16 cellular contexts compared by ENCODE assay signal in genomic region chr3:23667536-23668429, GRCh38.
DNase-seq lines count a peak whose midpoint lies in the region; ATAC-seq and TF ChIP-seq lines count a peak whose summit lies in the region.
"Had no signal": no experiment of that assay in that cellular context is flagged by ENCODE, and none has a peak within 500 bp of the region (broad histone marks: within the 10 kb centered on the region; RNA-seq: fewer than 3 reads in every experiment).

No MANE protein-coding gene starts in this region.

- peak overlapping the region in 1 of 2 experiments; percentile 43 for H2BK12ac ChIP-seq in mesenchymal stem cell (ENCODE audit: low read length in 2 of 2)

- intact Hi-C loops in prostate gland (cut with DNase I), result no loop called here

- H2BK120ac ChIP-seq in mesenchymal stem cell (ENCODE audit: low read depth, low read length), result no peak overlapping the region

- H2AFZ ChIP-seq in mesenchymal stem cell (ENCODE audit: low read depth, low read length), result no peak overlapping the region
- H2AFZ ChIP-seq: GM23338 had no signal

- H3K4me1 ChIP-seq in mesenchymal stem cell (ENCODE audit: control insufficient read depth, insufficient read depth, low read depth, low read length), result peaks cover 6% of the 10 kb centered on the region
- no peaks in the 10 kb centered on the region for H3K4me1 ChIP-seq in prostate gland (replicated peaks)

- 61% methylated on average over 5 of the region's 6 CpGs for WGBS in mesenchymal stem cell
- 74% methylated on average over 6 of the region's 6 CpGs for WGBS in prostate gland

- H3K27ac ChIP-seq in mesenchymal stem cell (ENCODE audit: low read length, poor library complexity, severe bottlenecking), result peak overlapping the region; percentile 45
- H3K27ac ChIP-seq in prostate gland, result no peak overlapping the region
- H3K27ac ChIP-seq: SK-N-MC, WERI-Rb-1 had no signal

- peaks cover 0 to 3% of the 10 kb centered on the region in 2 experiments for H3K36me3 ChIP-seq in mesenchymal stem cell (ENCODE audit: control insufficient read depth in 1 of 2, insufficient read depth in 2 of 2, low read depth in 1 of 2, low read length in 2 of 2)
- no peaks in the 10 kb centered on the region for H3K36me3 ChIP-seq in prostate gland
- H3K36me3 ChIP-seq: WERI-Rb-1 had no signal

- H3K18ac ChIP-seq in mesenchymal stem cell (ENCODE audit: low read depth in 1 of 2, low read length in 2 of 2), result peak overlapping the region; percentile 55 to 77

- ATAC-seq in HG02759 (IDR thresholded peaks at IDR 0.05; ENCODE audit: unreplicated experiment) (peak; percentile 44), GM18867 (IDR thresholded peaks at IDR 0.05; ENCODE audit: unreplicated experiment) (no peak), GM18858 (IDR thresholded peaks at IDR 0.05; ENCODE audit: unreplicated experiment) (no peak)
- ATAC-seq: activated CD8-positive, alpha-beta memory T cell treated with anti-CD3 and anti-CD28 coated beads, Interleukin-2, amount 10 ng/mL, durations not matched to agents 7 days and 5 days; GM23338 had no signal

- DNase-seq in Daoy (ENCODE audit: low read depth) (peak; percentile 75), SW480 (ENCODE audit: low spot score) (peak; percentile 54), mesenchymal stem cell (peak; percentile 63), prostate gland (ENCODE audit: low spot score) (no peak), T-helper 1 cell (no peak)
- DNase-seq: activated CD8-positive, alpha-beta memory T cell treated with anti-CD3 and anti-CD28 coated beads, Interleukin-2, amount 10 ng/mL, durations not matched to agents 7 days and 5 days; activated naive CD4-positive, alpha-beta T cell treated with anti-CD3 and anti-CD28 coated beads for 36 hours; endodermal cell; glutamatergic neuron; stimulated activated CD4-positive, alpha-beta T cell treated with anti-CD3 and anti-CD28 coated beads, Interleukin-1b, Interleukin-23, amount 100 ng/mL, for 48 hours; WERI-Rb-1 had no signal

- peak overlapping the region; percentile 64 for H2AK5ac ChIP-seq in mesenchymal stem cell (ENCODE audit: low read length, severe bottlenecking)

- H3K27me3 ChIP-seq in mesenchymal stem cell (ENCODE audit: control insufficient read depth in 1 of 2, insufficient read depth in 1 of 2, low read length in 2 of 2), result peaks cover 0 to 3% of the 10 kb centered on the region in 2 experiments
- H3K27me3 ChIP-seq in prostate gland (replicated peaks; ENCODE audit: insufficient read depth), result no peaks in the 10 kb centered on the region

- H3K79me1 ChIP-seq in mesenchymal stem cell (replicated peaks; ENCODE audit: low read length, poor library complexity, severe bottlenecking), result no peaks in the 10 kb centered on the region

- H2BK15ac ChIP-seq in mesenchymal stem cell (ENCODE audit: low read depth, poor library complexity, severe bottlenecking), result no peak overlapping the region

- peak overlapping the region; percentile 63 for H4K91ac ChIP-seq in mesenchymal stem cell (ENCODE audit: low read length)

- no peak for TF ChIP-seq CTCF in prostate gland (IDR thresholded peaks at IDR 0.05)

- no peaks in the 10 kb centered on the region for H3K9me3 ChIP-seq in mesenchymal stem cell (ENCODE audit: control insufficient read depth, low read length)
- no peaks in the 10 kb centered on the region for H3K9me3 ChIP-seq in prostate gland

- H3K4me3 ChIP-seq in mesenchymal stem cell (ENCODE audit: insufficient read depth in 1 of 2, low read depth in 1 of 2, low read length in 2 of 2) (no peak overlapping the region), prostate gland (no peak overlapping the region)
- H3K4me3 ChIP-seq: GM23338, SK-N-MC had no signal

- no peak overlapping the region for H3K4me2 ChIP-seq in mesenchymal stem cell (ENCODE audit: low read length, poor library complexity, severe bottlenecking)
- H3K4me2 ChIP-seq: GM23338 had no signal

- no peak overlapping the region for H3K14ac ChIP-seq in mesenchymal stem cell (ENCODE audit: low read length in 2 of 2)

- H4K8ac ChIP-seq in mesenchymal stem cell (ENCODE audit: low read length), result no peak overlapping the region

- no peak overlapping the region for H3K9ac ChIP-seq in mesenchymal stem cell (ENCODE audit: low read length)

- H3K23ac ChIP-seq in mesenchymal stem cell (ENCODE audit: low read length in 2 of 2), result no peak overlapping the region

- no peak for TF ChIP-seq POLR2A in prostate gland (IDR thresholded peaks at IDR 0.05)

- H2BK5ac ChIP-seq in mesenchymal stem cell (ENCODE audit: low read depth, low read length, poor library complexity, severe bottlenecking), result no peak overlapping the region

- no peak overlapping the region for H3K4ac ChIP-seq in mesenchymal stem cell (ENCODE audit: low read depth in 1 of 2, low read length in 2 of 2)

Comparison
In these comparisons a context has a peak if more than half of its experiments do, and no peak if none do; other contexts are left out.
1. DNase-seq: peak in Daoy (single experiment), SW480 (single experiment) and mesenchymal stem cell (single experiment); none in prostate gland (single experiment) and T-helper 1 cell (0 of 5).